9 cellular contexts compared by ENCODE assay signal in genomic region chr4:146243141-146243882, GRCh38. TPM values are rescaled to one million over a fixed set of nuclear protein-coding genes. Genes with fewer than 3 reads are reported as not detected.
DNase-seq lines count a peak whose midpoint lies in the region; ATAC-seq and TF ChIP-seq lines count a peak whose summit lies in the region.
"Had no signal": no experiment of that assay in that cellular context is flagged by ENCODE, and none has a peak within 500 bp of the region (broad histone marks: within the 10 kb centered on the region; RNA-seq: fewer than 3 reads in every experiment).

No MANE protein-coding gene starts in this region.

- peak in 1 of 3 experiments; percentile 25 for TF ChIP-seq CTCF in esophagus muscularis mucosa (IDR thresholded peaks at IDR 0.05)

- H3K36me3 ChIP-seq in esophagus muscularis mucosa = no peaks in the 10 kb centered on the region
- H3K36me3 ChIP-seq: neutrophil had no signal

- peak overlapping the region in 3 of 4 donors; percentile 68 to 80 (median 79) for H3K27ac ChIP-seq in esophagus muscularis mucosa (replicated peaks in 1 of 4)
- H3K27ac ChIP-seq: neutrophil had no signal

- intact Hi-C loops in esophagus muscularis mucosa (cut with DNase I) = no loop called here

- 65% methylated on average over 13 of the region's 24 CpGs for WGBS in esophagus muscularis mucosa

- ATAC-seq in GM21515 (IDR thresholded peaks at IDR 0.05; ENCODE audit: unreplicated experiment) = peak; percentile 66

- DNase-seq in D341Med (ENCODE audit: low spot score) (peak; percentile 62), KBM-7 (peak; percentile 76), esophagus muscularis mucosa (ENCODE audit: extremely low spot score) (peak; percentile 68), ACHN (no peak), NCI-H526 treated with DMSO at 0.1 percent for 48 hours (lab: John Stamatoyannopoulos, UW) (no peak)
- DNase-seq in activated CD8-positive, alpha-beta memory T cell treated with anti-CD3 and anti-CD28 coated beads for 1 hour (ENCODE audit: extremely low read depth in 1 of 2, low read depth in 1 of 2) = peak; percentile 9 to 30
- DNase-seq in stimulated activated CD4-positive, alpha-beta T cell treated with anti-CD3 and anti-CD28 coated beads, Interleukin-2, amount 100 ng/mL, for 4 hours (ENCODE audit: low read depth) = peak; percentile 48

- no peak for TF ChIP-seq POLR2A in esophagus muscularis mucosa (IDR thresholded peaks at IDR 0.05; ENCODE audit: low read depth)

- in situ Hi-C loops in KBM-7 (cut with MboI; ENCODE audit: low pct_unique_long_range_greater_than_20kb, low sequenced_read_pairs) = no loop called here
- in situ Hi-C loops in ACHN (cut with HindIII; ENCODE audit: low pct_ligation_motif_present, low pct_unique_long_range_greater_than_20kb, low sequenced_read_pairs) = no loop called here

- H3K4me3 ChIP-seq in esophagus muscularis mucosa = no peak overlapping the region

- peaks cover 33 to 60% (median 53%) of the 10 kb centered on the region in 4 donors for H3K4me1 ChIP-seq in esophagus muscularis mucosa

- H3K27me3 ChIP-seq in esophagus muscularis mucosa = no peaks in the 10 kb centered on the region

- no peak for TF ChIP-seq EP300 in esophagus muscularis mucosa (IDR thresholded peaks at IDR 0.05)

- no peaks in the 10 kb centered on the region for H3K9me3 ChIP-seq in esophagus muscularis mucosa
- H3K9me3 ChIP-seq: neutrophil had no signal

RNA-seq across cellular contexts. Expression of gene REELD1, which starts 29.0 kb away (rescaled TPM):
- under 1 TPM in 2 of 4 donors, not detected in 2; 0.33 to 0.83 TPM for total RNA-seq in esophagus muscularis mucosa

Comparison
In these comparisons a context has a peak if more than half of its experiments do, and no peak if none do; other contexts are left out.
1. DNase-seq: peak in D341Med (single experiment), KBM-7 (single experiment), activated CD8-positive, alpha-beta memory T cell treated with anti-CD3 and anti-CD28 coated beads for 1 hour (2 of 2), esophagus muscularis mucosa (single experiment) and stimulated activated CD4-positive, alpha-beta T cell treated with anti-CD3 and anti-CD28 coated beads, Interleukin-2, amount 100 ng/mL, for 4 hours (single experiment); none in ACHN (single experiment) and NCI-H526 treated with DMSO at 0.1 percent for 48 hours (single experiment).